Comparison of ENCODE assay signal across 1 cellular context in genomic region chr16:21158208-21159110, GRCh38.
A peak's percentile ranks its signal among the peaks of the same experiment; 100 is the strongest.
TF ChIP-seq lines count a peak whose summit lies in the region.

LDAF1 (plus strand) TSS chr16:21158674; CDS start chr16:21161183, 2,509 bp downstream.

TF ChIP-seq in HepG2, 621 proteins besides CTCF, POLR2A, EP300 and RAD21 (continued from another document and continues in another):
- TF ChIP-seq, protein P1, sequence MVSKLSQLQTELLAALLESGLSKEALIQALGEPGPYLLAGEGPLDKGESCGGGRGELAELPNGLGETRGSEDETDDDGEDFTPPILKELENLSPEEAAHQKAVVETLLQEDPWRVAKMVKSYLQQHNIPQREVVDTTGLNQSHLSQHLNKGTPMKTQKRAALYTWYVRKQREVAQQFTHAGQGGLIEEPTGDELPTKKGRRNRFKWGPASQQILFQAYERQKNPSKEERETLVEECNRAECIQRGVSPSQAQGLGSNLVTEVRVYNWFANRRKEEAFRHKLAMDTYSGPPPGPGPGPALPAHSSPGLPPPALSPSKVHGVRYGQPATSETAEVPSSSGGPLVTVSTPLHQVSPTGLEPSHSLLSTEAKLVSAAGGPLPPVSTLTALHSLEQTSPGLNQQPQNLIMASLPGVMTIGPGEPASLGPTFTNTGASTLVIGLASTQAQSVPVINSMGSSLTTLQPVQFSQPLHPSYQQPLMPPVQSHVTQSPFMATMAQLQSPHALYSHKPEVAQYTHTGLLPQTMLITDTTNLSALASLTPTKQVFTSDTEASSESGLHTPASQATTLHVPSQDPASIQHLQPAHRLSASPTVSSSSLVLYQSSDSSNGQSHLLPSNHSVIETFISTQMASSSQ (IDR thresholded peaks at IDR 0.05; ENCODE audit: low read depth), result no peak
- TF ChIP-seq, protein P1 (CRISPR knock-in tag; IDR thresholded peaks at IDR 0.05; ENCODE audit: borderline replicate concordance), result no peak
- TF ChIP-seq PRPF4 (IDR thresholded peaks at IDR 0.05; ENCODE audit: low read depth, low read length, poor library complexity, severe bottlenecking) (no peak), ZBTB38 (CRISPR knock-in tag; IDR thresholded peaks at IDR 0.05) (peak; percentile 27; the same call in 1 of the 2 replicates), ZNF776 (CRISPR knock-in tag; IDR thresholded peaks at IDR 0.05) (peak; percentile 89; the same call in 1 of the 2 replicates), FUBP1 (CRISPR knock-in tag; IDR thresholded peaks at IDR 0.05; ENCODE audit: borderline replicate concordance) (no peak), ZKSCAN8 (CRISPR knock-in tag; IDR thresholded peaks at IDR 0.05; ENCODE audit: borderline replicate concordance) (no peak), ZNF446 (CRISPR knock-in tag; IDR thresholded peaks at IDR 0.05) (no peak), DPF2 (CRISPR knock-in tag; IDR thresholded peaks at IDR 0.05; ENCODE audit: borderline replicate concordance, low read depth) (peak; percentile 22; the same call in 1 of the 2 replicates), ONECUT2 (CRISPR knock-in tag; IDR thresholded peaks at IDR 0.05) (no peak), TMF1 (CRISPR knock-in tag; IDR thresholded peaks at IDR 0.05; ENCODE audit: low read depth) (no peak), NFE2L1 (CRISPR knock-in tag; IDR thresholded peaks at IDR 0.05; ENCODE audit: borderline replicate concordance) (no peak), CC2D1A (CRISPR knock-in tag; IDR thresholded peaks at IDR 0.05) (no peak), ZNF30 (CRISPR knock-in tag; IDR thresholded peaks at IDR 0.05) (no peak), ZNF121 (CRISPR knock-in tag; IDR thresholded peaks at IDR 0.05) (no peak; the same call in 1 of the 2 replicates), NFKB2 (CRISPR knock-in tag; IDR thresholded peaks at IDR 0.05; ENCODE audit: borderline replicate concordance) (peak; percentile 42; the same call in 1 of the 2 replicates), EZH2 (conservative IDR thresholded peaks at IDR 0.05; ENCODE audit: low read depth, low read length) (no peak; the same call in 1 of the 2 replicates), ZNF317 (CRISPR knock-in tag; IDR thresholded peaks at IDR 0.05) (no peak), YEATS4 (CRISPR knock-in tag; IDR thresholded peaks at IDR 0.05; ENCODE audit: borderline replicate concordance) (no peak), ZNF660 (CRISPR knock-in tag; IDR thresholded peaks at IDR 0.05; ENCODE audit: borderline replicate concordance, low read depth) (no peak), THAP8 (CRISPR knock-in tag; IDR thresholded peaks at IDR 0.05; ENCODE audit: borderline replicate concordance) (no peak), EED (CRISPR knock-in tag; IDR thresholded peaks at IDR 0.05) (no peak), NONO (IDR thresholded peaks at IDR 0.05) (no peak), NONO (CRISPR knock-in tag; conservative IDR thresholded peaks at IDR 0.05) (no peak), ZNF878 (CRISPR knock-in tag; IDR thresholded peaks at IDR 0.05) (no peak), ZEB1 (IDR thresholded peaks at IDR 0.05; ENCODE audit: insufficient replicate concordance, low read depth) (no peak), SUZ12 (IDR thresholded peaks at IDR 0.05; ENCODE audit: low read depth, low read length) (no peak), CEBPB (IDR thresholded peaks at IDR 0.05; ENCODE audit: borderline replicate concordance, low read depth, low read length) (no peak), AKNA (CRISPR knock-in tag; IDR thresholded peaks at IDR 0.05; ENCODE audit: borderline replicate concordance) (no peak), ZNF607 (CRISPR knock-in tag; IDR thresholded peaks at IDR 0.05; ENCODE audit: borderline replicate concordance) (no peak), RFXANK (CRISPR knock-in tag; IDR thresholded peaks at IDR 0.05) (no peak), MYC (CRISPR knock-in tag; IDR thresholded peaks at IDR 0.05; ENCODE audit: borderline replicate concordance) (peak; percentile 45; the same call in 1 of the 2 replicates), GZF1 (CRISPR knock-in tag; IDR thresholded peaks at IDR 0.05) (no peak), ZNF670 (CRISPR knock-in tag; IDR thresholded peaks at IDR 0.05; ENCODE audit: borderline replicate concordance) (no peak), ELF4 (CRISPR knock-in tag; IDR thresholded peaks at IDR 0.05; ENCODE audit: borderline replicate concordance) (no peak), ZNF136 (CRISPR knock-in tag; IDR thresholded peaks at IDR 0.05; ENCODE audit: low read depth) (no peak), HCFC1 (IDR thresholded peaks at IDR 0.05; ENCODE audit: low read depth, low read length) (no peak), ZNF205 (CRISPR knock-in tag; IDR thresholded peaks at IDR 0.05) (no peak), KDM3A (CRISPR knock-in tag; IDR thresholded peaks at IDR 0.05; ENCODE audit: low read depth) (peak; percentile 85), NFKBIZ (CRISPR knock-in tag; IDR thresholded peaks at IDR 0.05) (no peak), MED1 (CRISPR knock-in tag; IDR thresholded peaks at IDR 0.05) (no peak), ZSCAN30 (CRISPR knock-in tag; IDR thresholded peaks at IDR 0.05) (no peak), ETV5 (CRISPR knock-in tag; IDR thresholded peaks at IDR 0.05; ENCODE audit: borderline replicate concordance) (peak; percentile 93), ZNF101 (CRISPR knock-in tag; IDR thresholded peaks at IDR 0.05; ENCODE audit: borderline replicate concordance, low read depth) (no peak), JUN (CRISPR knock-in tag; IDR thresholded peaks at IDR 0.05) (no peak), ZNF644 (CRISPR knock-in tag; IDR thresholded peaks at IDR 0.05; ENCODE audit: low read depth) (no peak), PCBP2 (optimal IDR thresholded peaks at IDR 0.05; ENCODE audit: low read depth, low read length, poor library complexity, severe bottlenecking) (no peak), ZFP36L2 (CRISPR knock-in tag; IDR thresholded peaks at IDR 0.05) (no peak), ZHX1 (CRISPR knock-in tag; IDR thresholded peaks at IDR 0.05; ENCODE audit: low read depth) (no peak), IRF2 (CRISPR knock-in tag; IDR thresholded peaks at IDR 0.05) (0 out of 2 replicates have a peak, but pooled peaks have one; percentile 42), ZNF788 (CRISPR knock-in tag; IDR thresholded peaks at IDR 0.05; ENCODE audit: borderline replicate concordance) (no peak)
- TF ChIP-seq, protein P2, sequence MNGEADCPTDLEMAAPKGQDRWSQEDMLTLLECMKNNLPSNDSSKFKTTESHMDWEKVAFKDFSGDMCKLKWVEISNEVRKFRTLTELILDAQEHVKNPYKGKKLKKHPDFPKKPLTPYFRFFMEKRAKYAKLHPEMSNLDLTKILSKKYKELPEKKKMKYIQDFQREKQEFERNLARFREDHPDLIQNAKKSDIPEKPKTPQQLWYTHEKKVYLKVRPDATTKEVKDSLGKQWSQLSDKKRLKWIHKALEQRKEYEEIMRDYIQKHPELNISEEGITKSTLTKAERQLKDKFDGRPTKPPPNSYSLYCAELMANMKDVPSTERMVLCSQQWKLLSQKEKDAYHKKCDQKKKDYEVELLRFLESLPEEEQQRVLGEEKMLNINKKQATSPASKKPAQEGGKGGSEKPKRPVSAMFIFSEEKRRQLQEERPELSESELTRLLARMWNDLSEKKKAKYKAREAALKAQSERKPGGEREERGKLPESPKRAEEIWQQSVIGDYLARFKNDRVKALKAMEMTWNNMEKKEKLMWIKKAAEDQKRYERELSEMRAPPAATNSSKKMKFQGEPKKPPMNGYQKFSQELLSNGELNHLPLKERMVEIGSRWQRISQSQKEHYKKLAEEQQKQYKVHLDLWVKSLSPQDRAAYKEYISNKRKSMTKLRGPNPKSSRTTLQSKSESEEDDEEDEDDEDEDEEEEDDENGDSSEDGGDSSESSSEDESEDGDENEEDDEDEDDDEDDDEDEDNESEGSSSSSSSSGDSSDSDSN (CRISPR knock-in tag; IDR thresholded peaks at IDR 0.05), result peak; percentile 72
- TF ChIP-seq, protein P3, sequence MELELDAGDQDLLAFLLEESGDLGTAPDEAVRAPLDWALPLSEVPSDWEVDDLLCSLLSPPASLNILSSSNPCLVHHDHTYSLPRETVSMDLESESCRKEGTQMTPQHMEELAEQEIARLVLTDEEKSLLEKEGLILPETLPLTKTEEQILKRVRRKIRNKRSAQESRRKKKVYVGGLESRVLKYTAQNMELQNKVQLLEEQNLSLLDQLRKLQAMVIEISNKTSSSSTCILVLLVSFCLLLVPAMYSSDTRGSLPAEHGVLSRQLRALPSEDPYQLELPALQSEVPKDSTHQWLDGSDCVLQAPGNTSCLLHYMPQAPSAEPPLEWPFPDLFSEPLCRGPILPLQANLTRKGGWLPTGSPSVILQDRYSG (CRISPR knock-in tag; IDR thresholded peaks at IDR 0.05), result no peak
- TF ChIP-seq, protein P4, sequence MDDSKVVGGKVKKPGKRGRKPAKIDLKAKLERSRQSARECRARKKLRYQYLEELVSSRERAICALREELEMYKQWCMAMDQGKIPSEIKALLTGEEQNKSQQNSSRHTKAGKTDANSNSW (CRISPR knock-in tag; IDR thresholded peaks at IDR 0.05; ENCODE audit: borderline replicate concordance), result no peak
